In genomic region chr15:91852741-91853500, GRCh38 we compare ENCODE assay signal across 8 cellular contexts. TPM values are rescaled to one million over a fixed set of nuclear protein-coding genes. Genes with fewer than 3 reads are reported as not detected.
DNase-seq lines count a peak whose midpoint lies in the region; ATAC-seq and TF ChIP-seq lines count a peak whose summit lies in the region.

No MANE protein-coding gene starts in this region.

- CTCF ChIA-PET in activated naive CD4-positive, alpha-beta T cell treated with anti-CD3 and anti-CD28 coated beads, Interleukin-2, amount 10 ng/mL, durations not matched to agents 7 days and 5 days (lab: Charles Lee): interaction anchor here (0.7 to 7.5 kb wide), 8 partner anchors 9 to 551 kb away, joined by 3 to 61 read pairs (median 7); no protein-coding TSS in a partner anchor

- H3K4me1 ChIP-seq in neutrophil (ENCODE audit: control insufficient read depth in 1 of 2, insufficient read depth in 1 of 2, low read depth in 1 of 2, low read length in 1 of 2) (peaks cover 54 to 60% of the 10 kb centered on the region in 2 experiments), thoracic aorta (ENCODE audit: control insufficient read depth in 1 of 2, low read depth in 2 of 2) (peaks cover 35 to 48% of the 10 kb centered on the region in 2 donors)

- H3K36me3 ChIP-seq in neutrophil (no peaks in the 10 kb centered on the region), thoracic aorta (no peaks in the 10 kb centered on the region)

- peaks cover 3% of the 10 kb centered on the region for H3K9me3 Mint-ChIP-seq in activated naive CD4-positive, alpha-beta T cell treated with anti-CD3 and anti-CD28 coated beads, Interleukin-2, amount 10 ng/mL, durations not matched to agents 7 days and 5 days

- ATAC-seq in GM21423 (IDR thresholded peaks at IDR 0.05; ENCODE audit: unreplicated experiment) (peak; percentile 40), thoracic aorta (ENCODE audit: insufficient number of reproducible peaks, low FRiP score, low read depth) (peak; percentile 62)

- peaks cover 7% of the 10 kb centered on the region for H3K27me3 Mint-ChIP-seq in activated naive CD4-positive, alpha-beta T cell treated with anti-CD3 and anti-CD28 coated beads, Interleukin-2, amount 10 ng/mL, durations not matched to agents 7 days and 5 days

- in situ Hi-C loops in SK-MEL-5 (cut with HindIII; ENCODE audit: low pct_unique_long_range_greater_than_20kb, low sequenced_read_pairs): no loop called here

- H3K4me3 ChIP-seq in neutrophil (ENCODE audit: low read depth in 1 of 2, low read length in 1 of 2) (peak overlapping the region; percentile 74 to 88), thoracic aorta (peak overlapping the region; percentile 94)

- TF ChIP-seq CTCF in neutrophil (IDR thresholded peaks at IDR 0.05) (peak; percentile 94), thoracic aorta (IDR thresholded peaks at IDR 0.05) (peak; percentile 54)

- H3K4me1 Mint-ChIP-seq in activated naive CD4-positive, alpha-beta T cell treated with anti-CD3 and anti-CD28 coated beads, Interleukin-2, amount 10 ng/mL, durations not matched to agents 7 days and 5 days: peaks cover 70% of the 10 kb centered on the region

- peak overlapping the region; percentile 98 for H3K27ac ChIP-seq in neutrophil
- H3K27ac ChIP-seq in thoracic aorta: peak overlapping the region; percentile 97 to 98

- H3K27ac Mint-ChIP-seq in activated naive CD4-positive, alpha-beta T cell treated with anti-CD3 and anti-CD28 coated beads, Interleukin-2, amount 10 ng/mL, durations not matched to agents 7 days and 5 days: peak overlapping the region; percentile 89

- H3K27me3 ChIP-seq in neutrophil (no peaks in the 10 kb centered on the region), thoracic aorta (replicated peaks; ENCODE audit: insufficient read depth) (no peaks in the 10 kb centered on the region)

- H3K36me3 Mint-ChIP-seq in activated naive CD4-positive, alpha-beta T cell treated with anti-CD3 and anti-CD28 coated beads, Interleukin-2, amount 10 ng/mL, durations not matched to agents 7 days and 5 days: peaks cover 9% of the 10 kb centered on the region

- H3K9me3 ChIP-seq in neutrophil: no peaks in the 10 kb centered on the region
- H3K9me3 ChIP-seq in thoracic aorta: no peaks in the 10 kb centered on the region

- DNase-seq in D341Med (ENCODE audit: low spot score) (peak; percentile 90), HUDEP-2 (lab: John Stamatoyannopoulos, UW; ENCODE audit: unreplicated experiment in 76 of 76) (peak in 55 of 76 experiments; percentile 3 to 78 (median 33)), SK-MEL-5 (ENCODE audit: low read depth, low spot score) (peak; percentile 68), germinal center (ENCODE audit: low spot score) (peak; percentile 87), thoracic aorta (ENCODE audit: low spot score) (no peak)
- DNase-seq in activated naive CD4-positive, alpha-beta T cell treated with anti-CD3 and anti-CD28 coated beads, Interleukin-2, amount 10 ng/mL, durations not matched to agents 7 days and 5 days: peak; percentile 77

- peak overlapping the region; percentile 88 for H3K4me3 Mint-ChIP-seq in activated naive CD4-positive, alpha-beta T cell treated with anti-CD3 and anti-CD28 coated beads, Interleukin-2, amount 10 ng/mL, durations not matched to agents 7 days and 5 days

RNA-seq across cellular contexts. Expression of gene SLCO3A1, which starts 0.6 kb away (rescaled TPM):
- total RNA-seq in SK-MEL-5 (2014; rRNA removed; shearing (Covaris generic)): 1.7 and 2.5 TPM in 2 replicates
- polyA plus RNA-seq in SK-MEL-5 (2015; cell fraction: cytosol; rRNA removed): 13.5 and 15.4 TPM in 2 replicates
- 9.1 and 14.8 TPM in 2 replicates for polyA plus RNA-seq in SK-MEL-5 (2015; cell fraction: nucleus; rRNA removed)
- 10 to 100 TPM; 16.5 to 39.1 TPM for total RNA-seq in thoracic aorta
